1 cellular context compared by ENCODE assay signal in genomic region chr16:84138500-84138823, GRCh38.
TF ChIP-seq lines count a peak whose summit lies in the region.

No MANE protein-coding gene starts in this region.

TF ChIP-seq in HepG2, 621 proteins besides CTCF, POLR2A, EP300 and RAD21 (continued from another document):
- peak; percentile 82; the same call in 1 of the 2 replicates for TF ChIP-seq ZNF510 (CRISPR knock-in tag; IDR thresholded peaks at IDR 0.05; ENCODE audit: low read depth)
